ENCODE assay signal across 26 cellular contexts in genomic region chrX:112827292-112827903, GRCh38.
"Had no signal": no experiment of that assay in that cellular context is flagged by ENCODE, and none has a peak within 500 bp of the region (broad histone marks: within the 10 kb centered on the region; RNA-seq: fewer than 3 reads in every experiment).

No MANE protein-coding gene starts in this region.

- H3K27me3 ChIP-seq: SJCRH30 had no signal

- H3K4me1 Mint-ChIP-seq: activated CD8-positive, alpha-beta memory T cell treated with anti-CD3 and anti-CD28 coated beads, Interleukin-2, amount 10 ng/mL, durations not matched to agents 7 days and 5 days had no signal

- H3K27me3 Mint-ChIP-seq: activated CD8-positive, alpha-beta memory T cell treated with anti-CD3 and anti-CD28 coated beads, Interleukin-2, amount 10 ng/mL, durations not matched to agents 7 days and 5 days; activated naive CD8-positive, alpha-beta T cell had no signal

- H3K4me3 ChIP-seq: SJCRH30 had no signal

- H3K4me3 Mint-ChIP-seq: activated CD8-positive, alpha-beta memory T cell treated with anti-CD3 and anti-CD28 coated beads, Interleukin-2, amount 10 ng/mL, durations not matched to agents 7 days and 5 days; activated CD8-positive, alpha-beta T cell treated with anti-CD3 and anti-CD28 coated beads, Interleukin-2, amount 10 ng/mL, durations not matched to agents 7 days and 5 days; activated naive CD4-positive, alpha-beta T cell treated with anti-CD3 and anti-CD28 coated beads for 36 hours; activated naive CD8-positive, alpha-beta T cell; activated T-cell treated with anti-CD3 and anti-CD28 coated beads, Interleukin-2, amount 50 U/mL, for 4 hours; T-helper 1 cell treated with Interleukin-12 subunit alpha and Interleukin-12 subunit beta and Interleukin-4 antibody, amounts not matched to agents 30 μg/mL and 1 μg/mL, for 36 hours had no signal

- H3K27ac Mint-ChIP-seq: activated CD8-positive, alpha-beta T cell treated with anti-CD3 and anti-CD28 coated beads, Interleukin-2, amount 10 ng/mL, durations not matched to agents 7 days and 5 days; activated naive CD4-positive, alpha-beta T cell treated with anti-CD3 and anti-CD28 coated beads for 36 hours; activated naive CD8-positive, alpha-beta T cell; T-helper 1 cell treated with Interleukin-12 subunit alpha and Interleukin-12 subunit beta and Interleukin-4 antibody, amounts not matched to agents 30 μg/mL and 1 μg/mL, for 36 hours had no signal

- H3K36me3 ChIP-seq: SJCRH30 had no signal

- H3K9me3 Mint-ChIP-seq: activated naive CD4-positive, alpha-beta T cell treated with anti-CD3 and anti-CD28 coated beads for 36 hours; activated T-cell treated with anti-CD3 and anti-CD28 coated beads, Interleukin-2, amount 50 U/mL, for 4 hours; T-helper 1 cell treated with Interleukin-12 subunit alpha and Interleukin-12 subunit beta and Interleukin-4 antibody, amounts not matched to agents 30 μg/mL and 1 μg/mL, for 36 hours had no signal

- H3K27ac ChIP-seq: SJCRH30 had no signal

- ATAC-seq: activated CD4-positive, CD25-positive, alpha-beta regulatory T cell treated with anti-CD3 and anti-CD28 coated beads, Interleukin-2, amount 50 U/mL, for 24 hours; activated CD8-positive, alpha-beta memory T cell treated with anti-CD3 and anti-CD28 coated beads, Interleukin-2, amount 10 ng/mL, durations not matched to agents 7 days and 5 days; activated CD8-positive, alpha-beta T cell treated with anti-CD3 and anti-CD28 coated beads, Interleukin-2, amount 10 ng/mL, durations not matched to agents 7 days and 5 days; activated T-cell treated with anti-CD3 and anti-CD28 coated beads, Interleukin-2, amount 50 U/mL, for 4 hours; Panc1; Right ventricle myocardium inferior had no signal

- H3K9me3 ChIP-seq: SJCRH30 had no signal

- DNase-seq: activated CD4-positive, alpha-beta T cell treated with anti-CD3 and anti-CD28 coated beads for 48 hours; activated CD4-positive, alpha-beta T cell treated with anti-CD3 and anti-CD28 coated beads, Interleukin-2, amount 50 U/mL, for 4 hours; activated CD8-positive, alpha-beta memory T cell treated with anti-CD3 and anti-CD28 coated beads, Interleukin-2, amount 10 ng/mL, durations not matched to agents 7 days and 5 days; activated CD8-positive, alpha-beta T cell treated with anti-CD3 and anti-CD28 coated beads, Interleukin-2, amount 10 ng/mL, durations not matched to agents 7 days and 5 days; activated effector memory CD4-positive, alpha-beta T cell treated with anti-CD3 and anti-CD28 coated beads, Interleukin-2, amount 50 U/mL, for 16 hours; activated naive CD4-positive, alpha-beta T cell treated with anti-CD3 and anti-CD28 coated beads for 36 hours; activated T-cell treated with anti-CD3 and anti-CD28 coated beads, Interleukin-2, amount 50 U/mL, for 4 hours; amygdala; KG1; NCI-H1048; NCI-H1694; NCI-H2029; NCI-H2107; NCI-H2171 treated with DMSO at 0.1 percent for 48 hours; NCI-H226; NCI-H526 treated with DMSO at 0.1 percent for 48 hours; NCI-H82; NK-92 treated with Interleukin-12 subunit alpha and Interleukin-12 subunit beta, amount 100 ng/mL, for 24 hours; OCI-M1; RPMI8226; SJCRH30 had no signal

- H3K36me3 Mint-ChIP-seq: activated CD8-positive, alpha-beta memory T cell treated with anti-CD3 and anti-CD28 coated beads, Interleukin-2, amount 10 ng/mL, durations not matched to agents 7 days and 5 days; activated naive CD8-positive, alpha-beta T cell had no signal
